ENCODE assay signal across 39 cellular contexts in the genomic region with DNA sequence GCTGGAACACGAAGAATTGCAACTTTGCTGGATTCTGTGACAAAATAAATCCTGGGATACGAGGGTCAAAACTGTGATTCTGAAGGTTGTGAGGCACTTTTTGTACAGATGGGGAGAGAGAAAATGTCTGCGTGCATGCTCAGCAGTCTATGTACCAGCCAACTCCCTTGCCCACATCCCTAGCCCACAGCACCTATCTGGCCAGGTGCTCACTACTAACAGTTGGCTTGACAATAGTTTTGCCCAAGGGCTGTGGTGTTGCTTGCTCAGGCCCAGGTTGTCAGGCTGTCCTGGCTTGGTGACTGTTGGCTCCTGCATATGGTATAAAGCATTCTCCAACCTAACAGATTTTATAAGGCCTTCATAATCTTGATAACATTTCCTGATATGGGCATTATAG.
"Had no signal": no experiment of that assay in that cellular context is flagged by ENCODE, and none has a peak within 500 bp of the region (broad histone marks: within the 10 kb centered on the region; RNA-seq: fewer than 3 reads in every experiment).

No MANE protein-coding gene starts in this region.

- FAIRE-seq: astrocyte, TTC549 had no signal

- ATAC-seq: activated CD4-positive, alpha-beta T cell treated with anti-CD3 and anti-CD28 coated beads for 36 hours; activated CD8-positive, alpha-beta T cell treated with anti-CD3 and anti-CD28 coated beads for 36 hours; activated naive CD4-positive, alpha-beta T cell treated with anti-CD3 and anti-CD28 coated beads, Interleukin-2, amount 50 U/mL, for 72 hours; activated T-cell treated with anti-CD3 and anti-CD28 coated beads, Interleukin-2, amount 50 U/mL, for 4 hours; activated T-cell treated with anti-CD3 and anti-CD28 coated beads, Interleukin-2, amount 50 U/mL, for 72 hours; activated T-helper 17 cell treated with anti-CD3 and anti-CD28 coated beads, Interleukin-2, amount 50 U/mL, for 72 hours; body of pancreas had no signal

- H3K27me3 Mint-ChIP-seq: activated B cell treated with CpG ODN at 0.5 μM for 24 hours; activated CD4-positive, alpha-beta T cell treated with anti-CD3 and anti-CD28 coated beads for 36 hours; activated CD4-positive, alpha-beta T cell treated with anti-CD3 and anti-CD28 coated beads, Interleukin-2, amount 10 ng/mL, durations not matched to agents 7 days and 5 days; activated CD8-positive, alpha-beta T cell treated with anti-CD3 and anti-CD28 coated beads for 36 hours; activated T-helper 17 cell treated with anti-CD3 and anti-CD28 coated beads, Interleukin-2, amount 50 U/mL, for 72 hours; central memory CD8-positive, alpha-beta T cell had no signal

- H3K9me3 Mint-ChIP-seq: activated CD4-positive, alpha-beta T cell treated with anti-CD3 and anti-CD28 coated beads, Interleukin-2, amount 10 ng/mL, durations not matched to agents 7 days and 5 days; activated CD8-positive, alpha-beta T cell treated with anti-CD3 and anti-CD28 coated beads for 36 hours; activated naive CD4-positive, alpha-beta T cell treated with anti-CD3 and anti-CD28 coated beads for 36 hours; activated naive CD4-positive, alpha-beta T cell treated with anti-CD3 and anti-CD28 coated beads, Interleukin-2, amount 50 U/mL, for 72 hours; activated T-cell treated with anti-CD3 and anti-CD28 coated beads, Interleukin-2, amount 50 U/mL, for 4 hours; activated T-helper 1 cell treated with anti-CD3 and anti-CD28 coated beads, Interleukin-12 subunit alpha, Interleukin-12 subunit beta, Interleukin-2, Interleukin-4 antibody, amounts not matched to agents 30 ng/mL and 10 ng/mL and 1 ng/mL, durations not matched to agents 14 hours and 24 hours and 36 hours; activated T-helper 17 cell treated with anti-CD3 and anti-CD28 coated beads, Interleukin-2, amount 50 U/mL, for 72 hours; central memory CD8-positive, alpha-beta T cell; T-helper 1 cell treated with Interleukin-12 subunit alpha and Interleukin-12 subunit beta and Interleukin-4 antibody, amounts not matched to agents 30 μg/mL and 1 μg/mL, for 36 hours; T-helper 2 cell treated with Interferon-gamma antibody and Interleukin-4, amounts not matched to agents 5 μg/mL and 100 μg/mL, for 36 hours had no signal

- H3K4me3 Mint-ChIP-seq: activated B cell treated with CpG ODN at 0.5 μM for 24 hours; activated CD4-positive, alpha-beta T cell treated with anti-CD3 and anti-CD28 coated beads for 36 hours; activated CD4-positive, alpha-beta T cell treated with anti-CD3 and anti-CD28 coated beads, Interleukin-2, amount 10 ng/mL, durations not matched to agents 7 days and 5 days; activated CD8-positive, alpha-beta T cell treated with anti-CD3 and anti-CD28 coated beads for 36 hours; activated naive CD4-positive, alpha-beta T cell treated with anti-CD3 and anti-CD28 coated beads for 36 hours; activated naive CD8-positive, alpha-beta T cell treated with anti-CD3 and anti-CD28 coated beads for 36 hours; activated T-cell treated with anti-CD3 and anti-CD28 coated beads, Interleukin-2, amount 50 U/mL, for 4 hours; activated T-cell treated with anti-CD3 and anti-CD28 coated beads, Interleukin-2, amount 50 U/mL, for 72 hours; activated T-helper 1 cell treated with anti-CD3 and anti-CD28 coated beads, Interleukin-12 subunit alpha, Interleukin-12 subunit beta, Interleukin-2, Interleukin-4 antibody, amounts not matched to agents 30 ng/mL and 10 ng/mL and 1 ng/mL, durations not matched to agents 14 hours and 24 hours and 36 hours; activated T-helper 17 cell treated with anti-CD3 and anti-CD28 coated beads, Interleukin-2, amount 50 U/mL, for 72 hours; central memory CD8-positive, alpha-beta T cell; T-helper 1 cell treated with Interleukin-12 subunit alpha and Interleukin-12 subunit beta and Interleukin-4 antibody, amounts not matched to agents 30 μg/mL and 1 μg/mL, for 36 hours; T-helper 2 cell treated with Interferon-gamma antibody and Interleukin-4, amounts not matched to agents 5 μg/mL and 100 μg/mL, for 36 hours had no signal

- H3K27me3 ChIP-seq: adrenal gland, body of pancreas, brain microvascular endothelial cell, breast epithelium, cardiac muscle cell had no signal

- H3K4me1 Mint-ChIP-seq: activated B cell treated with CpG ODN at 0.5 μM for 24 hours; activated CD4-positive, alpha-beta T cell treated with anti-CD3 and anti-CD28 coated beads for 36 hours; activated CD4-positive, alpha-beta T cell treated with anti-CD3 and anti-CD28 coated beads, Interleukin-2, amount 10 ng/mL, durations not matched to agents 7 days and 5 days; activated naive CD8-positive, alpha-beta T cell treated with anti-CD3 and anti-CD28 coated beads for 36 hours; activated T-helper 17 cell treated with anti-CD3 and anti-CD28 coated beads, Interleukin-2, amount 50 U/mL, for 72 hours; central memory CD8-positive, alpha-beta T cell had no signal

- H3K36me3 ChIP-seq: adrenal gland, brain microvascular endothelial cell, breast epithelium, cardiac muscle cell had no signal

- H3K27ac ChIP-seq: adrenal gland, body of pancreas, brain microvascular endothelial cell, breast epithelium, cardiac muscle cell, VCaP had no signal

- H3K4me3 ChIP-seq: adrenal gland, body of pancreas, breast epithelium, cardiac muscle cell had no signal

- DNase-seq: activated B cell treated with CpG ODN at 0.5 μM for 24 hours; activated CD4-positive, alpha-beta T cell treated with anti-CD3 and anti-CD28 coated beads for 36 hours; activated CD4-positive, alpha-beta T cell treated with anti-CD3 and anti-CD28 coated beads for 48 hours; activated CD4-positive, alpha-beta T cell treated with anti-CD3 and anti-CD28 coated beads, Interleukin-2, amount 10 ng/mL, durations not matched to agents 7 days and 5 days; activated CD4-positive, alpha-beta T cell treated with anti-CD3 and anti-CD28 coated beads, Interleukin-2, amount 50 U/mL, for 48 hours; activated CD4-positive, CD25-positive, alpha-beta regulatory T cell treated with anti-CD3 and anti-CD28 coated beads, Interleukin-2, amount 50 U/mL, for 72 hours; activated CD8-positive, alpha-beta memory T cell treated with anti-CD3 and anti-CD28 coated beads, Interleukin-2, amount 50 U/mL, for 4 hours; activated CD8-positive, alpha-beta T cell treated with anti-CD3 and anti-CD28 coated beads for 36 hours; activated effector memory CD4-positive, alpha-beta T cell treated with anti-CD3 and anti-CD28 coated beads, Interleukin-2, amount 50 U/mL, for 16 hours; activated gamma-delta T cell treated with Interleukin-2 at 50 U/mL for 16 hours; activated naive CD4-positive, alpha-beta T cell; activated naive CD4-positive, alpha-beta T cell treated with anti-CD3 and anti-CD28 coated beads for 36 hours; activated naive CD4-positive, alpha-beta T cell treated with anti-CD3 and anti-CD28 coated beads, Interleukin-2, amount 50 U/mL, for 16 hours; activated naive CD8-positive, alpha-beta T cell treated with anti-CD3 and anti-CD28 coated beads for 36 hours; activated T-cell treated with anti-CD3 and anti-CD28 coated beads for 4 hours; activated T-cell treated with anti-CD3 and anti-CD28 coated beads, Interleukin-2, amount 50 U/mL, for 1 hour; activated T-cell treated with anti-CD3 and anti-CD28 coated beads, Interleukin-2, amount 50 U/mL, for 4 hours; activated T-cell treated with anti-CD3 and anti-CD28 coated beads, Interleukin-2, amount 50 U/mL, for 72 hours; adrenal gland; amniotic stem cell; aorta; body of pancreas; brain microvascular endothelial cell; caudate nucleus; cerebellar nuclear complex; T-helper 1 cell; T-helper 2 cell; T-helper 9 cell had no signal

- H3K4me1 ChIP-seq: adrenal gland, body of pancreas, breast epithelium had no signal

- H3K36me3 Mint-ChIP-seq: activated naive CD4-positive, alpha-beta T cell treated with anti-CD3 and anti-CD28 coated beads, Interleukin-2, amount 50 U/mL, for 72 hours; activated naive CD8-positive, alpha-beta T cell treated with anti-CD3 and anti-CD28 coated beads for 36 hours had no signal

- H3K27ac Mint-ChIP-seq: activated B cell treated with CpG ODN at 0.5 μM for 24 hours; activated CD4-positive, alpha-beta T cell treated with anti-CD3 and anti-CD28 coated beads for 36 hours; activated CD4-positive, alpha-beta T cell treated with anti-CD3 and anti-CD28 coated beads, Interleukin-2, amount 10 ng/mL, durations not matched to agents 7 days and 5 days; activated CD8-positive, alpha-beta T cell treated with anti-CD3 and anti-CD28 coated beads for 36 hours; activated naive CD4-positive, alpha-beta T cell treated with anti-CD3 and anti-CD28 coated beads for 36 hours; activated naive CD4-positive, alpha-beta T cell treated with anti-CD3 and anti-CD28 coated beads, Interleukin-2, amount 50 U/mL, for 72 hours; activated naive CD8-positive, alpha-beta T cell treated with anti-CD3 and anti-CD28 coated beads for 36 hours; activated T-cell treated with anti-CD3 and anti-CD28 coated beads, Interleukin-2, amount 50 U/mL, for 72 hours; activated T-helper 1 cell treated with anti-CD3 and anti-CD28 coated beads, Interleukin-12 subunit alpha, Interleukin-12 subunit beta, Interleukin-2, Interleukin-4 antibody, amounts not matched to agents 30 ng/mL and 10 ng/mL and 1 ng/mL, durations not matched to agents 14 hours and 24 hours and 36 hours; activated T-helper 17 cell treated with anti-CD3 and anti-CD28 coated beads, Interleukin-2, amount 50 U/mL, for 72 hours; T-helper 1 cell treated with Interleukin-12 subunit alpha and Interleukin-12 subunit beta and Interleukin-4 antibody, amounts not matched to agents 30 μg/mL and 1 μg/mL, for 36 hours; T-helper 2 cell treated with Interferon-gamma antibody and Interleukin-4, amounts not matched to agents 5 μg/mL and 100 μg/mL, for 36 hours had no signal

- H3K9me3 ChIP-seq: adrenal gland, body of pancreas, breast epithelium had no signal
